12 cellular contexts compared by ENCODE assay signal in genomic region chr11:120125005-120125404, GRCh38. TPM values are rescaled to one million over a fixed set of nuclear protein-coding genes. Genes with fewer than 3 reads are reported as not detected.
DNase-seq lines count a peak whose midpoint lies in the region; ATAC-seq and TF ChIP-seq lines count a peak whose summit lies in the region.
"Had no signal": no experiment of that assay in that cellular context is flagged by ENCODE, and none has a peak within 500 bp of the region (broad histone marks: within the 10 kb centered on the region; RNA-seq: fewer than 3 reads in every experiment).

No MANE protein-coding gene starts in this region.

- POLR2A ChIA-PET in naive thymus-derived CD8-positive, alpha-beta T cell (lab: Charles Lee): no interaction called here

- no peak overlapping the region for H3K27ac ChIP-seq in psoas muscle
- H3K27ac ChIP-seq: WERI-Rb-1 had no signal

- 32 to 39% (median 35%) methylated on average over 5 of the region's 5 CpGs for WGBS in psoas muscle, 3 donors

- H3K9me3 ChIP-seq in psoas muscle: no peaks in the 10 kb centered on the region

- H3K4me3 ChIP-seq in psoas muscle: no peak overlapping the region

- H3K27me3 Mint-ChIP-seq in naive thymus-derived CD8-positive, alpha-beta T cell: peaks cover 0 to 8% (median 3%) of the 10 kb centered on the region in 5 donors

- ATAC-seq in esophagus mucosa: peak; percentile 46
- ATAC-seq in psoas muscle: peak; percentile 49 to 79 (median 59)
- no peak for ATAC-seq in naive thymus-derived CD8-positive, alpha-beta T cell

- H3K4me1 ChIP-seq in psoas muscle: no peaks in the 10 kb centered on the region

- no peak overlapping the region for H3K4me3 Mint-ChIP-seq in naive thymus-derived CD8-positive, alpha-beta T cell
- H3K4me3 Mint-ChIP-seq: dendritic cell treated with granulocyte-macrophage colony-stimulating factor and Interleukin-4, amounts not matched to agents 40 ng/mL and 50 ng/mL, for 4 days had no signal

- H3K9me3 Mint-ChIP-seq in naive thymus-derived CD8-positive, alpha-beta T cell: no peaks in the 10 kb centered on the region
- H3K9me3 Mint-ChIP-seq: dendritic cell treated with granulocyte-macrophage colony-stimulating factor and Interleukin-4, amounts not matched to agents 40 ng/mL and 50 ng/mL, for 4 days had no signal

- DNase-seq in GM04504 (ENCODE audit: low read depth): peak; percentile 28
- peak; percentile 27 for DNase-seq in OCI-M1 (lab: John Stamatoyannopoulos, UW)
- peak in 1 of 2 donors; percentile 70 for DNase-seq in psoas muscle
- DNase-seq in NCI-H446 treated with DMSO at 0.1 percent for 48 hours (lab: John Stamatoyannopoulos, UW): no peak
- no peak for DNase-seq in naive thymus-derived CD8-positive, alpha-beta T cell
- no peak for DNase-seq in NCI-H524 treated with DMSO at 0.1 percent for 48 hours (lab: John Stamatoyannopoulos, UW)
- no peak for DNase-seq in NCI-H2081 treated with DMSO at 0.1 percent for 48 hours (lab: John Stamatoyannopoulos, UW)
- DNase-seq: activated effector memory CD4-positive, alpha-beta T cell treated with Interleukin-2 at 50 U/mL for 16 hours; NCI-H1105; WERI-Rb-1 had no signal

- no peak for TF ChIP-seq CTCF in psoas muscle (IDR thresholded peaks at IDR 0.05)

- no peaks in the 10 kb centered on the region for H3K36me3 ChIP-seq in psoas muscle (ENCODE audit: insufficient read depth in 1 of 2, low read depth in 1 of 2)
- H3K36me3 ChIP-seq: WERI-Rb-1 had no signal

- H3K27me3 ChIP-seq in psoas muscle (ENCODE audit: insufficient read depth in 3 of 3, low read length in 2 of 3): peaks cover 0 to 13% (median 2%) of the 10 kb centered on the region in 3 donors

- no peaks in the 10 kb centered on the region for H3K4me1 Mint-ChIP-seq in naive thymus-derived CD8-positive, alpha-beta T cell

- H3K27ac Mint-ChIP-seq in naive thymus-derived CD8-positive, alpha-beta T cell: no peak overlapping the region
- H3K27ac Mint-ChIP-seq: dendritic cell treated with granulocyte-macrophage colony-stimulating factor and Interleukin-4, amounts not matched to agents 40 ng/mL and 50 ng/mL, for 4 days had no signal

- intact Hi-C loops in psoas muscle (cut with DNase I): no loop called here

- H3K36me3 Mint-ChIP-seq in naive thymus-derived CD8-positive, alpha-beta T cell: no peaks in the 10 kb centered on the region

RNA-seq across cellular contexts. Expression of gene TRIM29, which starts 12.9 kb away (rescaled TPM):
- total RNA-seq in esophagus mucosa (1,294 TPM), psoas muscle (under 1 TPM in 2 of 4 donors, not detected in 2; 0.24 to 0.91 TPM)
- under 1 TPM; 0.09 to 0.44 (median 0.37) TPM for polyA plus RNA-seq in psoas muscle
- not detected for total RNA-seq in naive thymus-derived CD8-positive, alpha-beta T cell
- not detected for polyA plus RNA-seq in naive thymus-derived CD8-positive, alpha-beta T cell

Comparison
In these comparisons a context has a peak if more than half of its experiments do, and no peak if none do; other contexts are left out.
1. DNase-seq: peak in GM04504 (single experiment) and OCI-M1 (single experiment); none in NCI-H446 treated with DMSO at 0.1 percent for 48 hours (single experiment), naive thymus-derived CD8-positive, alpha-beta T cell (0 of 10), NCI-H524 treated with DMSO at 0.1 percent for 48 hours (single experiment) and NCI-H2081 treated with DMSO at 0.1 percent for 48 hours (single experiment).
2. ATAC-seq: peak in esophagus mucosa (single experiment) and psoas muscle (4 of 4); none in naive thymus-derived CD8-positive, alpha-beta T cell (0 of 2).
3. RNA of gene TRIM29, which starts 12.9 kb away (total RNA-seq): 1,294 TPM in esophagus mucosa (single experiment); 0.24 to 0.91 TPM in psoas muscle and not detected in naive thymus-derived CD8-positive, alpha-beta T cell; every median in the first group is over 100 times any median in the second.